Comparison of ENCODE assay signal across 13 cellular contexts in the genomic region with DNA sequence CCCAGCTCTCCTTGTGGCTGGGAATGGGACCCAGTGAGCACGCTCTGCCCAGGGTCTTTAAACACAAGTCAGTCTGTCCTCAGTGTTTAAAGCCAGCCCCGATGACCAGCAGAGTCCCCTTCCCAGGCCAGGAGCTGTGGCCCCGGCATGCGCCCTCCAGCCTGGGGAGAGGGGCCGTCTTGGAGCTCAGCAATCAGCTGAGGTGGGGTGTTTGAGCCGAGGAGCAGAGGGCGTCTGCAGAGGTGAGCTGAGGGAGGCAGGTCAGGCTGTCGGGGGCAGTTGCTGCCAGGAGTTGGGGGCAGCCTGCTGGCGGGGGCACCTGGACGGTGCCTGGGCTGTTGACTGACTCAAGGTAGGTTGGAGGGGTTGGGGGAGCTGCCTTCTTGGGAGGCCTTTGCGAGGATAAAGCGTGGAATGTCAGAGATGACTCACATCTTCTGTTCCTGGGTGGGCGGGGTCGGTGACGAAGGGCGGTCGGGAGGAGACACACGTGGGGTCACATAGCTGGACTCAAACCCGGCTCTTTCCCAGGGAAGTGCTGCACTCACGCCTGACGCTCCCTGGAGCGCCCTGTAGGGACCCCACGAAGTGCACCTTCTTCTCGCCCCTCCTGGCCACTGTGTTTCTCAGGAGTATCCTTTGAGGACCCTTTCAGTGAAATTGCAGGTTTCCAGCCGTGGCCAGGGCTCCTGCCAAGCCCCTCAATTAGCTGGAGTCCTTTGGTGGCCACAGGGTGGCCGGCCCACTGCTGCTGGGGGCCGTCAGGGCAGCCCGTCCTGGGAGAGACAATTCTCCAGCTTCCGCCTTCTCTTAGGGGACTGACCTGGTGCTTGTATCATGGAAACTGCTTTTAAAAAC.
DNase-seq lines count a peak whose midpoint lies in the region; ATAC-seq and TF ChIP-seq lines count a peak whose summit lies in the region.
"Had no signal": no experiment of that assay in that cellular context is flagged by ENCODE, and none has a peak within 500 bp of the region (broad histone marks: within the 10 kb centered on the region; RNA-seq: fewer than 3 reads in every experiment).

No MANE protein-coding gene starts in this region.

- H4K5ac ChIP-seq in mesendoderm (ENCODE audit: low read length) = no peak overlapping the region

- H3K27ac ChIP-seq in brain microvascular endothelial cell = peak overlapping the region; percentile 80
- no peak overlapping the region for H3K27ac ChIP-seq in mesendoderm (ENCODE audit: low read depth, low read length)
- H3K27ac ChIP-seq: body of pancreas, ovary had no signal

- H3K27me3 ChIP-seq in brain microvascular endothelial cell (replicated peaks) = no peaks in the 10 kb centered on the region
- no peaks in the 10 kb centered on the region for H3K27me3 ChIP-seq in mesendoderm (ENCODE audit: insufficient read depth, low read length, poor library complexity)
- H3K27me3 ChIP-seq: body of pancreas, ovary had no signal

- no peaks in the 10 kb centered on the region for H3K36me3 ChIP-seq in brain microvascular endothelial cell (replicated peaks)
- no peaks in the 10 kb centered on the region for H3K36me3 ChIP-seq in mesendoderm (ENCODE audit: control insufficient read depth, insufficient read depth, low read length)
- H3K36me3 ChIP-seq: ovary had no signal

- H2AK5ac ChIP-seq in mesendoderm (ENCODE audit: low read length) = no peak overlapping the region

- WGBS in mesendoderm (ENCODE audit: extremely low coverage, insufficient coverage, low lambda C conversion rate) = no CpG with 5 or more reads among the region's 29 CpGs

- H4K8ac ChIP-seq in mesendoderm (ENCODE audit: low read depth, low read length) = no peak overlapping the region

- no peaks in the 10 kb centered on the region for H3K79me1 ChIP-seq in mesendoderm (ENCODE audit: low read length)

- DNase-seq in AG08396 (ENCODE audit: low spot score) = peak; percentile 80
- DNase-seq in HS-5 (ENCODE audit: low read depth) = peak; percentile 58
- peak; percentile 95 for DNase-seq in brain microvascular endothelial cell
- DNase-seq in mesendoderm = peak; percentile 78
- DNase-seq in NCI-H1694 treated with DMSO at 0.1 percent for 48 hours (lab: John Stamatoyannopoulos, UW) = no peak
- DNase-seq in SHP77 treated with DMSO at 0.1 percent for 48 hours (lab: John Stamatoyannopoulos, UW) = no peak
- DNase-seq in NK-92 (lab: John Stamatoyannopoulos, UW; ENCODE audit: unreplicated experiment) = no peak
- DNase-seq: activated CD4-positive, alpha-beta T cell treated with anti-CD3 and anti-CD28 coated beads, Interleukin-2, amount 10 ng/mL, durations not matched to agents 24 days and 14 days; body of pancreas; COR-L47; Kasumi-1 had no signal

- H3K23ac ChIP-seq in mesendoderm (ENCODE audit: low read length) = peak overlapping the region; percentile 45

- in situ Hi-C loops in brain microvascular endothelial cell (cut with HindIII; ENCODE audit: low pct_ligation_motif_present, low sequenced_read_pairs) = no loop called here

- H2BK5ac ChIP-seq in mesendoderm (ENCODE audit: low read length) = no peak overlapping the region

- H2BK120ac ChIP-seq in mesendoderm (ENCODE audit: low read depth, low read length) = no peak overlapping the region

- H3K4ac ChIP-seq in mesendoderm (ENCODE audit: low read depth, low read length) = no peak overlapping the region

- ATAC-seq in GM19324 (IDR thresholded peaks at IDR 0.05; ENCODE audit: low FRiP score, unreplicated experiment) = no peak
- ATAC-seq: body of pancreas had no signal

- no peaks in the 10 kb centered on the region for H3K4me1 ChIP-seq in mesendoderm (ENCODE audit: control insufficient read depth, low read depth, low read length)

- peak; percentile 34 for TF ChIP-seq CTCF in brain microvascular endothelial cell (IDR thresholded peaks at IDR 0.05; ENCODE audit: low read depth, low read length, missing control alignments)

- H3K4me3 ChIP-seq in brain microvascular endothelial cell (ENCODE audit: low read depth, low read length) (no peak overlapping the region), mesendoderm (ENCODE audit: low read length) (no peak overlapping the region)
- H3K4me3 ChIP-seq: body of pancreas, ovary had no signal

- no peak overlapping the region for H3K4me2 ChIP-seq in mesendoderm (ENCODE audit: low read length)

- no peak overlapping the region for H2BK15ac ChIP-seq in mesendoderm (replicated peaks; ENCODE audit: low read depth)

- no peak overlapping the region for H3K56ac ChIP-seq in mesendoderm (ENCODE audit: low read length)

- H3K9ac ChIP-seq in mesendoderm (ENCODE audit: low read length) = no peak overlapping the region

- no peak overlapping the region for H3K18ac ChIP-seq in mesendoderm (ENCODE audit: low read length)

- H3K79me2 ChIP-seq in mesendoderm (ENCODE audit: control insufficient read depth, insufficient read depth, low read length) = no peaks in the 10 kb centered on the region

Comparison
In these comparisons a context has a peak if more than half of its experiments do, and no peak if none do; other contexts are left out.
1. DNase-seq: peak in AG08396 (single experiment), HS-5 (single experiment), brain microvascular endothelial cell (single experiment) and mesendoderm (single experiment); none in NCI-H1694 treated with DMSO at 0.1 percent for 48 hours (single experiment), SHP77 treated with DMSO at 0.1 percent for 48 hours (single experiment) and NK-92 (single experiment).